Comparison of ENCODE assay signal across 8 cellular contexts in the genomic region with DNA sequence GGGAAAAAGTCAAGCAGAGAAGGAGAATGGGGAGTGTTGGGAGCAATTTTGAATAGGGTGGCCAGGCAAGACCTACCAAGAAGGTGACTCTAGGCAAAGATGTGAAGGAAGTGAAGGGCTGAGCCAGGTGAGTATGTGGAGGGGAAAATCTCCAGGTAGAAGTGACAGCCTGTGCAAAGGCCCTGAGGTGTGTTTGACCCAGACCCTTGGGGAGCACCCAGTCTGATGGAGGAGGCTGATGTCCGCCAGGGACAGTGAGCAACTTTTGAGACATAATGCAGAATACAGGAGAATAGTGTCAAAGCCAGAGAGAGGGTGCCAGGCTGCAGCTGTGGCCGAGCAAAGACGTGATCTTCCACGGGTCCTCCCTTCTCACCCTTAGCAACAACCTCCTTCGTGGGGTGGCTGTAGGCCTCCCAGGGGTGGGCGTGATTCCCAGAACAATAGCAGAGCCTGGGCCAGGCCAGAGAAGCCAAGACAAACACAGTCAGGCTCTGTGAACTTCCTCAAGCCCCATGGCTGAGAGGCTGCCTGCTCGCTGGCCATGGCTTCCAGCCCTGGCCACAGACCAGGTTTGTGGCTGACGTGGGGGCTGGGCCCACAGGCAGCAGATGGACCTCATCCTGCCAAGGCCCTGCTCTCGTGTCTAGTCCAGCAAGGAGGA. TPM values are rescaled to one million over a fixed set of nuclear protein-coding genes. Genes with fewer than 3 reads are reported as not detected.
A peak's percentile ranks its signal among the peaks of the same experiment; 100 is the strongest.
DNase-seq lines count a peak whose midpoint lies in the region; ATAC-seq and TF ChIP-seq lines count a peak whose summit lies in the region.

No MANE protein-coding gene starts in this region.

- H3K27ac ChIP-seq in HEK293 (ENCODE audit: extremely low read depth, low read depth, low read length): no peak overlapping the region

- peak; percentile 61 for DNase-seq in amniotic epithelial cell (ENCODE audit: low read depth)
- peak; percentile 83 for DNase-seq in left cardiac atrium
- DNase-seq in skeletal muscle cell (ENCODE audit: low read depth): peak; percentile 94
- no peak for DNase-seq in NCI-H82 treated with DMSO at 0.1 percent for 48 hours (lab: John Stamatoyannopoulos, UW; ENCODE audit: unreplicated experiment)
- no peak for DNase-seq in SW 1271 (lab: John Stamatoyannopoulos, UW)

- peaks cover 0 to 30% of the 10 kb centered on the region in 2 experiments; a peak in 2 of 3 replicates for H3K36me3 ChIP-seq in HEK293 (ENCODE audit: control insufficient read depth in 2 of 2, insufficient read depth in 1 of 2, low read length in 2 of 2)

- H3K4me3 ChIP-seq in HEK293 (ENCODE audit: low read depth, low read length): no peak overlapping the region
- no peak overlapping the region for H3K4me3 ChIP-seq in skeletal muscle cell (ENCODE audit: low read depth, low read length)

- no peaks in the 10 kb centered on the region; the same call in 1 of the 2 replicates for H3K4me1 ChIP-seq in HEK293 (ENCODE audit: control insufficient read depth, insufficient read depth, low read length)

- intact Hi-C loops in left cardiac atrium (cut with DNase I): loop anchor here in 1 of 2 donors (2.0 to 10.0 kb wide), 2 partner anchors 200 to 806 kb away; no protein-coding TSS in a partner anchor

- no peaks in the 10 kb centered on the region for H3K9me3 ChIP-seq in HEK293 (ENCODE audit: control insufficient read depth, insufficient read depth, low read depth, low read length)

- no peak for TF ChIP-seq CTCF in HEK293 (tag by site-specific recombination; IDR thresholded peaks at IDR 0.05)

- POLR2A ChIA-PET in HEK293 (lab: Yijun Ruan, JAX): interaction anchor here (1.4 kb wide), 1 partner anchor 58 kb away, joined by 5 read pairs; a partner anchor contains a TSS

- CTCF ChIA-PET in HEK293 (lab: Yijun Ruan, JAX): interaction anchor here (0.7 to 14.4 kb wide), 11 partner anchors 8 to 257 kb away, joined by 3 to 163 read pairs (median 5); no protein-coding TSS in a partner anchor

- ATAC-seq in left cardiac atrium (peak; percentile 86 to 90), HG02623 (IDR thresholded peaks at IDR 0.05; ENCODE audit: unreplicated experiment) (no peak), HG03460 (IDR thresholded peaks at IDR 0.05; ENCODE audit: unreplicated experiment) (no peak)

TF ChIP-seq in HEK293, 187 proteins besides CTCF, POLR2A, EP300 and RAD21:
- TF ChIP-seq ZNF529 (tag by site-specific recombination; IDR thresholded peaks at IDR 0.05; ENCODE audit: insufficient replicate concordance) (no peak), GLIS1 (tag by site-specific recombination; IDR thresholded peaks at IDR 0.05) (peak; percentile 92), SCRT2 (tag by site-specific recombination; IDR thresholded peaks at IDR 0.05) (no peak), ZNF16 (tag by site-specific recombination; IDR thresholded peaks at IDR 0.05; ENCODE audit: low read depth) (no peak), ZNF623 (tag by site-specific recombination; IDR thresholded peaks at IDR 0.05) (peak; percentile 94)
TF ChIP-seq in HEK293: peak in this region for 2.

RNA-seq across cellular contexts. Expression of a gene that starts 58.1 kb away (rescaled TPM):
- total RNA-seq in left cardiac atrium: 100 to 1,000 TPM in 1 of 2 donors, 10 to 100 TPM in 1; 24.4 to 180 TPM

Comparison
In these comparisons a context has a peak if more than half of its experiments do, and no peak if none do; other contexts are left out.
1. DNase-seq: peak in amniotic epithelial cell (single experiment), left cardiac atrium (single experiment) and skeletal muscle cell (single experiment); none in NCI-H82 treated with DMSO at 0.1 percent for 48 hours (single experiment) and SW 1271 (0 of 2).
2. ATAC-seq: peak in left cardiac atrium (2 of 2); none in HG02623 (single experiment) and HG03460 (single experiment).